2 cellular contexts compared by ENCODE assay signal in genomic region chr19:6600951-6601541, GRCh38. TPM values are rescaled to one million over a fixed set of nuclear protein-coding genes. Genes with fewer than 3 reads are reported as not detected.
"Had no signal": no experiment of that assay in that cellular context is flagged by ENCODE, and none has a peak within 500 bp of the region (broad histone marks: within the 10 kb centered on the region; RNA-seq: fewer than 3 reads in every experiment).

No MANE protein-coding gene starts in this region.

RNA-seq across cellular contexts. Expression of gene CD70, which starts 10.1 kb away (rescaled TPM):
- total RNA-seq: progenitor cell of endocrine pancreas had no signal
- polyA plus RNA-seq: smooth muscle cell had no signal
